Comparison of ENCODE assay signal across 8 cellular contexts in the genomic region with DNA sequence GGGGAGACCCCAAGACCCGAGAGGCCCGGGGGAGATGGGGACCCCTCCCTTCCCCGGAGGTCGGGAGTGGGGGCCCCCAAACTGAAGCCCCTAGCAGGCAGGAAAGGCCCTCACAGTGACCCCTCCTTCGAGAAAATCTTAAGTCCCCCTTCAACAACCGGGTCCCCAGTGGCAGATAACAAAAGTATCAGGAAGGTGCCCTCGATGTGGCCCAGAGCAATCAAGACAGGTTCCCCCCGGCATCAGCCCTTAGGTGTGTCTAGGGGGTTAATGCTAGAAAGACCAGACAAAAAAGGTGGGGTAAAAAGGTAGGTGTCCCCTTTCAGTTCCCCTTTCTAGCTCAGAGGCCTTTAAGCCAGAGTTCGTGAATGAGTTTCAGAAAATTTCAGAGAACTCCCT. TPM values are rescaled to one million over a fixed set of nuclear protein-coding genes. Genes with fewer than 3 reads are reported as not detected.
A peak's percentile ranks its signal among the peaks of the same experiment; 100 is the strongest.
DNase-seq lines count a peak whose midpoint lies in the region; ATAC-seq and TF ChIP-seq lines count a peak whose summit lies in the region.

No MANE protein-coding gene starts in this region.

- H3K27ac Mint-ChIP-seq in activated CD4-positive, alpha-beta T cell treated with anti-CD3 and anti-CD28 coated beads, Interleukin-2, amount 10 ng/mL, durations not matched to agents 24 days and 14 days, result peak overlapping the region; percentile 84
- H3K27ac Mint-ChIP-seq in T-cell, result peak overlapping the region; percentile 98 to 99

- peaks cover 57% of the 10 kb centered on the region for H3K4me1 Mint-ChIP-seq in activated CD4-positive, alpha-beta T cell treated with anti-CD3 and anti-CD28 coated beads, Interleukin-2, amount 10 ng/mL, durations not matched to agents 24 days and 14 days
- H3K4me1 Mint-ChIP-seq in T-cell, result peaks cover 57 to 67% (median 67%) of the 10 kb centered on the region in 3 donors

- H3K27ac ChIP-seq in skin epidermis (peak overlapping the region; percentile 40 to 95 (median 86)), foreskin keratinocyte (no peak overlapping the region)

- H3K4me3 Mint-ChIP-seq in activated CD4-positive, alpha-beta T cell treated with anti-CD3 and anti-CD28 coated beads, Interleukin-2, amount 10 ng/mL, durations not matched to agents 24 days and 14 days, result peak overlapping the region; percentile 88
- peak overlapping the region; percentile 80 to 91 (median 87) for H3K4me3 Mint-ChIP-seq in T-cell

- POLR2A ChIA-PET in T-cell (lab: Charles Lee), result no interaction called here

- CTCF ChIA-PET in T-cell (lab: Charles Lee), result interaction anchor here (0.5 to 1.1 kb wide), 2 partner anchors 38 to 48 kb away, joined by 5 read pairs; no protein-coding TSS in a partner anchor

- H3K27me3 ChIP-seq in foreskin keratinocyte, result no peaks in the 10 kb centered on the region

- H3K4me1 ChIP-seq in foreskin keratinocyte, result peaks cover 3% of the 10 kb centered on the region

- peak; percentile 79 for DNase-seq in activated CD4-positive, alpha-beta T cell treated with anti-CD3 and anti-CD28 coated beads, Interleukin-2, amount 10 ng/mL, durations not matched to agents 24 days and 14 days
- DNase-seq in activated CD4-positive, alpha-beta T cell treated with anti-CD3 and anti-CD28 coated beads for 1 hour, result no peak
- DNase-seq in T-cell (peak in 12 of 34 experiments; percentile 14 to 34 (median 22)), fibroblast of pulmonary artery (ENCODE audit: low read depth) (no peak), foreskin keratinocyte (no peak), SK-N-DZ (ENCODE audit: low spot score) (no peak)

- H3K4me3 ChIP-seq in fibroblast of pulmonary artery (replicated peaks; ENCODE audit: low read depth, low read length), result peak overlapping the region; percentile 59
- peak overlapping the region; percentile 47 to 67 (median 55) for H3K4me3 ChIP-seq in skin epidermis

- TF ChIP-seq CTCF in fibroblast of pulmonary artery (IDR thresholded peaks at IDR 0.05; ENCODE audit: low read length, missing control alignments) (no peak), foreskin keratinocyte (conservative IDR thresholded peaks at IDR 0.05) (no peak)

- H3K27me3 Mint-ChIP-seq in activated CD4-positive, alpha-beta T cell treated with anti-CD3 and anti-CD28 coated beads, Interleukin-2, amount 10 ng/mL, durations not matched to agents 24 days and 14 days, result no peaks in the 10 kb centered on the region
- no peaks in the 10 kb centered on the region for H3K27me3 Mint-ChIP-seq in T-cell

- no peaks in the 10 kb centered on the region for H3K9me3 Mint-ChIP-seq in activated CD4-positive, alpha-beta T cell treated with anti-CD3 and anti-CD28 coated beads, Interleukin-2, amount 10 ng/mL, durations not matched to agents 24 days and 14 days
- no peaks in the 10 kb centered on the region for H3K9me3 Mint-ChIP-seq in T-cell

- ATAC-seq in T-cell (replicated peaks in 1 of 4), result no peak
- ATAC-seq in HG03354 (IDR thresholded peaks at IDR 0.05; ENCODE audit: poor library complexity, severe bottlenecking, unreplicated experiment), result no peak
- no peak for ATAC-seq in foreskin keratinocyte

- intact Hi-C loops in activated CD4-positive, alpha-beta T cell treated with anti-CD3 and anti-CD28 coated beads, Interleukin-2, amount 10 ng/mL, durations not matched to agents 24 days and 14 days (cut with micrococcal nuclease), result loop anchor here (10.0 kb wide), 3 partner anchors 494 to 734 kb away; a partner anchor contains a TSS

- peaks cover 17% of the 10 kb centered on the region for H3K36me3 Mint-ChIP-seq in activated CD4-positive, alpha-beta T cell treated with anti-CD3 and anti-CD28 coated beads, Interleukin-2, amount 10 ng/mL, durations not matched to agents 24 days and 14 days (ENCODE audit: low read depth)
- no peaks in the 10 kb centered on the region for H3K36me3 Mint-ChIP-seq in T-cell

RNA-seq across cellular contexts. Expression of a gene that starts 0.3 kb away (rescaled TPM):
- total RNA-seq in activated CD4-positive, alpha-beta T cell treated with anti-CD3 and anti-CD28 coated beads, Interleukin-2, amount 10 ng/mL, durations not matched to agents 24 days and 14 days, result 133 and 134 TPM in 2 replicates
- 10 to 100 TPM; 81.0 to 94.5 (median 87.1) TPM for total RNA-seq in T-cell
- 51.1 and 63.5 TPM in 2 replicates for total RNA-seq in foreskin keratinocyte
- polyA plus RNA-seq in foreskin keratinocyte, result 28.0 and 34.0 TPM in 2 replicates
- 17.4 and 17.5 TPM in 2 replicates for polyA plus RNA-seq in SK-N-DZ (2014; cell fraction: cytosol; rRNA removed)
- polyA plus RNA-seq in SK-N-DZ (2014; cell fraction: nucleus; rRNA removed), result 6.6 and 9.1 TPM in 2 replicates
